In genomic region chr1:209937996-209938959, GRCh38 we compare ENCODE assay signal across 8 cellular contexts. TPM values are rescaled to one million over a fixed set of nuclear protein-coding genes. Genes with fewer than 3 reads are reported as not detected.
DNase-seq lines count a peak whose midpoint lies in the region; ATAC-seq and TF ChIP-seq lines count a peak whose summit lies in the region.

Gene SYT14 (plus strand): TSS chr1:209938217. CDS start chr1:209938265, 48 bp downstream.

- no peaks in the 10 kb centered on the region for H3K9me3 ChIP-seq in right cardiac atrium (ENCODE audit: control insufficient read depth, low read length)
- H3K9me3 ChIP-seq in upper lobe of left lung = no peaks in the 10 kb centered on the region

- no peak for TF ChIP-seq EP300 in upper lobe of left lung (IDR thresholded peaks at IDR 0.05)

- H3K27ac ChIP-seq in right cardiac atrium (ENCODE audit: low read length) (no peak within 1 kb of the TSS), upper lobe of left lung (no peak within 1 kb of the TSS)

- H3K36me3 ChIP-seq in kidney epithelial cell (ENCODE audit: control insufficient read depth, insufficient read depth, low read length) (no peaks in the 10 kb centered on the region), upper lobe of left lung (no peaks in the 10 kb centered on the region)

- DNase-seq in right cardiac atrium (peak in 2 of 3 donors; percentile 13 to 38), Right ventricle myocardium inferior (ENCODE audit: missing footprints) (no peak), NCI-H2171 treated with DMSO at 0.1 percent for 48 hours (lab: John Stamatoyannopoulos, UW) (peak; percentile 74), astrocyte of the hippocampus (ENCODE audit: low read depth, low spot score) (peak; percentile 86), kidney epithelial cell (ENCODE audit: low read depth) (no peak), upper lobe of left lung (peak in 1 of 2 donors; percentile 65)
- no peak for DNase-seq in stimulated activated CD4-positive, alpha-beta T cell treated with anti-CD3 and anti-CD28 coated beads, Interleukin-4, amount 100 ng/mL, for 1 hour

- H3K4me3 ChIP-seq in right cardiac atrium (ENCODE audit: low read length) (peak within 1 kb of the TSS; percentile 33), kidney epithelial cell (ENCODE audit: low read depth, low read length) (peak within 1 kb of the TSS; percentile 76), upper lobe of left lung (peak within 1 kb of the TSS in 3 of 4 donors; percentile 15 to 29 (median 16))

- ATAC-seq in right cardiac atrium (peak in 1 of 2 donors; percentile 47), Right ventricle myocardium inferior (no peak), upper lobe of left lung (ENCODE audit: low FRiP score in 2 of 2) (peak in 1 of 2 donors; percentile 16), GM18517 (IDR thresholded peaks at IDR 0.05; ENCODE audit: unreplicated experiment) (no peak)

- TF ChIP-seq CTCF in kidney epithelial cell (IDR thresholded peaks at IDR 0.05; ENCODE audit: insufficient read depth, low read length, poor library complexity, severe bottlenecking) (peak; percentile 8), upper lobe of left lung (IDR thresholded peaks at IDR 0.05) (no peak)

- H3K27me3 ChIP-seq in right cardiac atrium (ENCODE audit: control insufficient read depth, insufficient read depth) = peaks cover 2% of the 10 kb centered on the region
- H3K27me3 ChIP-seq in kidney epithelial cell (ENCODE audit: control insufficient read depth, insufficient read depth, low read length) = no peaks in the 10 kb centered on the region
- peaks cover 0 to 15% (median 7%) of the 10 kb centered on the region in 4 donors for H3K27me3 ChIP-seq in upper lobe of left lung

- H3K4me1 ChIP-seq in right cardiac atrium (ENCODE audit: control insufficient read depth, insufficient read depth, low read length) (no peaks in the 10 kb centered on the region), upper lobe of left lung (peaks cover 0 to 10% (median 3%) of the 10 kb centered on the region in 4 donors)

- intact Hi-C loops in right cardiac atrium (cut with DNase I) (no loop called here), Right ventricle myocardium inferior (cut with DNase I) (no loop called here)

- no peak for TF ChIP-seq POLR2A in upper lobe of left lung (IDR thresholded peaks at IDR 0.05)

- WGBS in right cardiac atrium = 2% methylated on average over 96 of the region's 98 CpGs
- 4 to 8% methylated on average over 16 to 19 of the region's 98 CpGs for WGBS in upper lobe of left lung, 2 donors

RNA-seq across cellular contexts. Expression of gene SYT14, which starts in this region (rescaled TPM):
- total RNA-seq in right cardiac atrium (under 1 TPM in 1 of 4 donors, not detected in 3; 0.09 TPM), Right ventricle myocardium inferior (not detected), kidney epithelial cell (28.1 and 32.6 TPM in 2 replicates), upper lobe of left lung (not detected)
- under 0.01 TPM for polyA plus RNA-seq in right cardiac atrium

Comparison
In these comparisons a context has a peak if more than half of its experiments do, and no peak if none do; other contexts are left out.
1. RNA of gene SYT14 (total RNA-seq): 28.1 to 32.6 TPM in kidney epithelial cell; 0.09 TPM in right cardiac atrium, not detected in Right ventricle myocardium inferior (single experiment) and not detected in upper lobe of left lung; every median in the first group is over 10 times any median in the second.
2. Peak in DNase-seq and H3K4me3 ChIP-seq in right cardiac atrium; RNA of the gene not detected or under 1 TPM.
3. DNase-seq: peak in NCI-H2171 treated with DMSO at 0.1 percent for 48 hours (single experiment) and astrocyte of the hippocampus (single experiment); none in Right ventricle myocardium inferior (single experiment), kidney epithelial cell (single experiment) and stimulated activated CD4-positive, alpha-beta T cell treated with anti-CD3 and anti-CD28 coated beads, Interleukin-4, amount 100 ng/mL, for 1 hour (single experiment).
4. H3K4me3 ChIP-seq: peak in every context shown above with its lines; median percentile 76 in kidney epithelial cell; 33 in right cardiac atrium; 16 in upper lobe of left lung.